Comparison of ENCODE assay signal across 8 cellular contexts in genomic region chr7:149496642-149497391, GRCh38. TPM values are rescaled to one million over a fixed set of nuclear protein-coding genes. Genes with fewer than 3 reads are reported as not detected.
A peak's percentile ranks its signal among the peaks of the same experiment; 100 is the strongest.
DNase-seq lines count a peak whose midpoint lies in the region; ATAC-seq and TF ChIP-seq lines count a peak whose summit lies in the region.

No MANE protein-coding gene starts in this region.

- H3K27ac Mint-ChIP-seq in activated naive CD4-positive, alpha-beta T cell treated with anti-CD3 and anti-CD28 coated beads, Interleukin-2, amount 50 U/mL, for 72 hours: peak overlapping the region; percentile 95 to 98

- peak; percentile 33 for ATAC-seq in HG03045 (IDR thresholded peaks at IDR 0.05; ENCODE audit: unreplicated experiment)
- peak; percentile 32 for ATAC-seq in RWPE2 (ENCODE audit: low read depth)
- ATAC-seq in activated naive CD4-positive, alpha-beta T cell treated with anti-CD3 and anti-CD28 coated beads, Interleukin-2, amount 50 U/mL, for 72 hours: peak; percentile 29 to 33
- peak; percentile 28 to 64 (median 45) for ATAC-seq in heart left ventricle
- ATAC-seq in psoas muscle: peak; percentile 15 to 51 (median 33)

- H3K4me1 ChIP-seq in RWPE2 (ENCODE audit: insufficient read depth, poor library complexity, severe bottlenecking) (no peaks in the 10 kb centered on the region), heart left ventricle (peaks cover 0 to 30% (median 19%) of the 10 kb centered on the region in 12 donors), psoas muscle (peaks cover 18% of the 10 kb centered on the region)

- intact Hi-C loops in heart left ventricle (cut with DNase I) (loop anchor here in 5 of 10 donors (2.0 to 10.0 kb wide), 6 partner anchors 75 to 234 kb away; partner anchors contain the start of gene ZNF783 (in 2 of the 5)), psoas muscle (cut with DNase I) (loop anchor here in 1 of 2 donors (2.0 to 10.0 kb wide), 4 partner anchors 35 to 248 kb away; partner anchors contain the start of genes ZNF777 and ZNF783)

- H3K27ac ChIP-seq in RWPE2 (ENCODE audit: poor library complexity, severe bottlenecking) (peak overlapping the region; percentile 61), heart left ventricle (peak overlapping the region; percentile 67 to 90 (median 82)), psoas muscle (peak overlapping the region; percentile 79)

- peaks cover 6 to 11% of the 10 kb centered on the region in 2 donors for H3K36me3 Mint-ChIP-seq in activated naive CD4-positive, alpha-beta T cell treated with anti-CD3 and anti-CD28 coated beads, Interleukin-2, amount 50 U/mL, for 72 hours

- no peaks in the 10 kb centered on the region for H3K9me3 Mint-ChIP-seq in activated naive CD4-positive, alpha-beta T cell treated with anti-CD3 and anti-CD28 coated beads, Interleukin-2, amount 50 U/mL, for 72 hours

- H3K36me3 ChIP-seq in RWPE2 (ENCODE audit: low read depth) (peaks cover 26% of the 10 kb centered on the region), heart left ventricle (peaks cover 0 to 27% (median 23%) of the 10 kb centered on the region in 9 donors), psoas muscle (ENCODE audit: insufficient read depth in 1 of 2, low read depth in 1 of 2) (peaks cover 5 to 25% of the 10 kb centered on the region in 2 donors)

- H3K27me3 ChIP-seq in RWPE2 (ENCODE audit: insufficient read depth, poor library complexity, severe bottlenecking): no peaks in the 10 kb centered on the region
- H3K27me3 ChIP-seq in heart left ventricle: no peaks in the 10 kb centered on the region
- no peaks in the 10 kb centered on the region for H3K27me3 ChIP-seq in psoas muscle (ENCODE audit: insufficient read depth in 3 of 3, low read length in 2 of 3)

- 4 to 7% (median 5%) methylated on average over 12 to 51 of the region's 51 CpGs for WGBS in heart left ventricle, 4 donors
- WGBS in psoas muscle, 3 donors: 3 to 6% (median 3%) methylated on average over 32 to 50 of the region's 51 CpGs

- peak; percentile 36 for DNase-seq in NK-92 treated with Interleukin-12 subunit alpha and Interleukin-12 subunit beta, amount 100 ng/mL, for 24 hours (lab: John Stamatoyannopoulos, UW)
- DNase-seq in NK-92 (lab: John Stamatoyannopoulos, UW; ENCODE audit: unreplicated experiment) (no peak), RWPE2 (ENCODE audit: low spot score) (no peak), heart left ventricle (peak; percentile 68 to 80 (median 70)), psoas muscle (peak; percentile 72 to 76), NCI-H2196 treated with DMSO at 0.1 percent for 48 hours (lab: John Stamatoyannopoulos, UW; ENCODE audit: unreplicated experiment) (no peak)
- peak in 1 of 2 donors; percentile 36 for DNase-seq in activated naive CD4-positive, alpha-beta T cell treated with anti-CD3 and anti-CD28 coated beads, Interleukin-2, amount 50 U/mL, for 72 hours (ENCODE audit: low spot score in 2 of 2)

- TF ChIP-seq CTCF in RWPE2 (IDR thresholded peaks at IDR 0.05; ENCODE audit: poor library complexity, severe bottlenecking): no peak
- no peak for TF ChIP-seq CTCF in heart left ventricle (IDR thresholded peaks at IDR 0.05)
- TF ChIP-seq CTCF in psoas muscle (IDR thresholded peaks at IDR 0.05): no peak

- H3K4me3 ChIP-seq in RWPE2 (ENCODE audit: severe bottlenecking) (peak overlapping the region; percentile 100), heart left ventricle (peak overlapping the region; percentile 53 to 89 (median 75)), psoas muscle (peak overlapping the region; percentile 85)

- no peak for TF ChIP-seq POLR2A in heart left ventricle (IDR thresholded peaks at IDR 0.05)

- H3K9me3 ChIP-seq in RWPE2 (ENCODE audit: severe bottlenecking): no peaks in the 10 kb centered on the region
- no peaks in the 10 kb centered on the region for H3K9me3 ChIP-seq in heart left ventricle
- H3K9me3 ChIP-seq in psoas muscle: no peaks in the 10 kb centered on the region

RNA-seq across cellular contexts. Expression of gene ZNF746, which starts 0.8 kb away (rescaled TPM):
- 10 to 100 TPM; 15.3 to 15.5 TPM for total RNA-seq in activated naive CD4-positive, alpha-beta T cell treated with anti-CD3 and anti-CD28 coated beads, Interleukin-2, amount 50 U/mL, for 72 hours
- total RNA-seq in heart left ventricle (10 to 100 TPM in 4 of 9 donors, 1 to 10 TPM in 5; 6.7 to 12.8 (median 8.8) TPM), psoas muscle (10 to 100 TPM in 1 of 4 donors, 1 to 10 TPM in 3; 8.5 to 12.7 (median 9.3) TPM)
- polyA plus RNA-seq in heart left ventricle (1 to 10 TPM; 5.5 to 6.8 TPM), psoas muscle (1 to 10 TPM; 5.0 to 8.2 (median 5.1) TPM)

RNA-seq across cellular contexts. Expression of gene ZNF777, which starts 36.0 kb away (rescaled TPM):
- total RNA-seq in activated naive CD4-positive, alpha-beta T cell treated with anti-CD3 and anti-CD28 coated beads, Interleukin-2, amount 50 U/mL, for 72 hours: 10 to 100 TPM in 1 of 2 donors, 1 to 10 TPM in 1; 3.5 to 12.7 TPM
- total RNA-seq in heart left ventricle (10 to 100 TPM in 1 of 9 donors, 1 to 10 TPM in 8; 6.5 to 10.7 (median 8.3) TPM), psoas muscle (10 to 100 TPM; 10.6 to 18.6 (median 12.2) TPM)
- polyA plus RNA-seq in heart left ventricle (1 to 10 TPM; 7.1 TPM), psoas muscle (10 to 100 TPM in 2 of 3 donors, 1 to 10 TPM in 1; 9.3 to 17.2 (median 14.1) TPM)

Comparison
In these comparisons a context has a peak if more than half of its experiments do, and no peak if none do; other contexts are left out.
1. DNase-seq: peak in NK-92 treated with Interleukin-12 subunit alpha and Interleukin-12 subunit beta, amount 100 ng/mL, for 24 hours (single experiment), heart left ventricle (5 of 5) and psoas muscle (2 of 2); none in NK-92 (single experiment), RWPE2 (single experiment) and NCI-H2196 treated with DMSO at 0.1 percent for 48 hours (single experiment).
2. Peak in every context shown above with its lines, with median percentiles within 50 percentile points of each other: ATAC-seq, H3K27ac ChIP-seq and H3K4me3 ChIP-seq.